Comparison of ENCODE assay signal across 23 cellular contexts in the genomic region with DNA sequence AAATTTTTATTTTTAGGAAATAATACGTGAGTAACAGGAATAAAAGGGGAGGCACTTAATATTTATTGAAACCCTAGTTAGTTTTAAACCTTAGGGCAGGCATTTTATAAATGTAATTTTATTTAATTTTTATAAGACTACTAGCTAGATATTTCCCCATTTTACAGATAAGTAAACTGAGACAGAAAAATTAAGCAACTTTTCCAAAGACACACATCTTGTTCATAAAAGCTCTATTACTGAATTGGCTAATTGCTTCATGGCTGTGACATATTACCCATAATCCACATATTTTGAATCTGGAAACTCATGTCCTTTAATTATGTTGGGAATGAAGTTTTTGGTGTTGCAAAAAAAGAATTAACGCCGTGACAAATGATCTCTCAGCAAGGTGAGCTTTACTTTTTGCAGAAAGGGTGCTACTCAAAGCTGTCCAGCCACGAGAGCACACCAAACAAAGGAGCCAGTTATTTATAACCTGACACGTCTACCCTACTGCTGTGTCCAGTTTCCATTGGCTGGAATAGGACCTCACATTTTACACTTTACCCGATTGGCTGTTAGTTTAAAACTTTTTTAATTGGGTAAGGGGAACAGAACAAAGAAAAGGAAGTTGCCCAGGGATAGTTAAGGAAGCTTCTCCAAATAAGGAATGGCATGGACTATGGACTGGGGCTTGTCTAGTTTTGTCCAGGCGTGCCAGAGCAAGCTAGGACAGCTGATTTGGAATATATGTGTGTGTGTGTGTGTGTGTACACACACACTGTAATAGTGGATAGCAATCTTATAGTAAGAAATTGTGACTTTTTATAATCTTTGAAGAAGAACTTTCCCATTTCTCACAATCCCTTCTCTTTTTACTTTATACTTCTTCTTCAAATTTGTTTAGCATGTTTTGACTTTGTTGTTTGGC. TPM values are rescaled to one million over a fixed set of nuclear protein-coding genes. Genes with fewer than 3 reads are reported as not detected.
DNase-seq lines count a peak whose midpoint lies in the region; ATAC-seq, FAIRE-seq and TF ChIP-seq lines count a peak whose summit lies in the region.
"Had no signal": no experiment of that assay in that cellular context is flagged by ENCODE, and none has a peak within 500 bp of the region (broad histone marks: within the 10 kb centered on the region; RNA-seq: fewer than 3 reads in every experiment).

No MANE protein-coding gene starts in this region.

- DNase-seq in HT1080 (ENCODE audit: low read depth) = peak; percentile 4
- peak; percentile 71 for DNase-seq in bronchial epithelial cell (ENCODE audit: low read depth)
- peak; percentile 17 to 59 for DNase-seq in left colon
- DNase-seq in NAMALWA (ENCODE audit: low spot score) = no peak
- DNase-seq in islet precursor cell = no peak
- DNase-seq: activated B cell treated with CpG ODN at 0.5 μM for 24 hours; activated CD4-positive, alpha-beta T cell treated with anti-CD3 and anti-CD28 coated beads, Interleukin-2, amount 50 U/mL, for 4 hours; activated naive CD4-positive, alpha-beta T cell treated with anti-CD3 and anti-CD28 coated beads, Interleukin-2, amount 50 U/mL, for 16 hours; amniotic stem cell; effector memory CD8-positive, alpha-beta T cell; NCI-H146; NCI-H446; nephron progenitor cell; pancreas; RPMI8226; spleen; trophoblast cell had no signal

- no peak for FAIRE-seq in bronchial epithelial cell (lab: Jason Lieb, UNC)
- FAIRE-seq: colon, H54, pancreas had no signal

- no peaks in the 10 kb centered on the region for H3K27me3 ChIP-seq in bronchial epithelial cell (ENCODE audit: control insufficient read depth, insufficient read depth, low read length)
- H3K27me3 ChIP-seq: pancreas, right atrium auricular region, SJSA1, spleen had no signal

- H3K4me3 ChIP-seq in bronchial epithelial cell (ENCODE audit: low read depth, low read length) = no peak overlapping the region
- H3K4me3 ChIP-seq: pancreas, right atrium auricular region, SJSA1, spleen had no signal

- peak; percentile 71 for ATAC-seq in left colon
- no peak for ATAC-seq in GM18858 (IDR thresholded peaks at IDR 0.05; ENCODE audit: unreplicated experiment)
- no peak for ATAC-seq in GM18870 (IDR thresholded peaks at IDR 0.05; ENCODE audit: unreplicated experiment)
- ATAC-seq: effector memory CD8-positive, alpha-beta T cell; pancreas had no signal

- H3K36me3 ChIP-seq in bronchial epithelial cell (ENCODE audit: control insufficient read depth, insufficient read depth, low read length) = no peaks in the 10 kb centered on the region
- H3K36me3 ChIP-seq: pancreas, right atrium auricular region, SJSA1 had no signal

- TF ChIP-seq CTCF in bronchial epithelial cell (IDR thresholded peaks at IDR 0.05; ENCODE audit: insufficient read depth, low read length, severe bottlenecking) = no peak

- intact Hi-C loops in left colon (cut with DNase I, micrococcal nuclease) = no loop called here

RNA-seq across cellular contexts. Expression of a gene that starts 54.2 kb away (rescaled TPM):
- 20.1 and 20.9 TPM in 2 replicates for total RNA-seq in HT1080 (2014; rRNA removed; shearing (Covaris generic))
- 19.4 and 30.2 TPM in 2 replicates for polyA plus RNA-seq in HT1080 (2015; cell fraction: cytosol; rRNA removed)
- 13.5 and 17.4 TPM in 2 replicates for polyA plus RNA-seq in HT1080 (2015; cell fraction: nucleus; rRNA removed)
- total RNA-seq in bronchial epithelial cell = 30.5 and 34.7 TPM in 2 replicates
- 10 to 100 TPM; 25.0 to 29.4 TPM for total RNA-seq in left colon

Comparison
In these comparisons a context has a peak if more than half of its experiments do, and no peak if none do; other contexts are left out.
1. DNase-seq: peak in HT1080 (single experiment), bronchial epithelial cell (single experiment) and left colon (2 of 2); none in NAMALWA (single experiment) and islet precursor cell (single experiment).